ENCODE assay signal across 12 cellular contexts in the genomic region with DNA sequence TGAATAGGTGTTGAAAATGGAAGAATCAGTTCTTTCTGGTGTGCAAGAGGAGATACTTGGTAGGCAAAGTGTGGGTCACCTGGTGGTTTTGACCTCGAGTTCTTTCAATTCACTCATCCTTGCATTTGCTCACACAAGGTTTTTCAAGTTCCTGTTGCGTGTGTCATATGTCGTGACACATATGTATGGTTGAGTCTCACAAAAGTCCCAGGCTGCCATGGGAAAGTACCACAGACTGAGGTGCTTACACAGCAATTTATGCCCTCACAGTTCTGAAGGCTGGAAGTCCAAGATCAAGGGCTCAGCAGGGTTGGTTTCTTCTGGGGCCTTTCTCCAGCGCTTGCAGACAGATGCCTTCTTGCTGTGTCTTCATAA.
A peak's percentile ranks its signal among the peaks of the same experiment; 100 is the strongest.
DNase-seq lines count a peak whose midpoint lies in the region; ATAC-seq, FAIRE-seq and TF ChIP-seq lines count a peak whose summit lies in the region.
"Had no signal": no experiment of that assay in that cellular context is flagged by ENCODE, and none has a peak within 500 bp of the region (broad histone marks: within the 10 kb centered on the region; RNA-seq: fewer than 3 reads in every experiment).

No MANE protein-coding gene starts in this region.

- no peak for FAIRE-seq in HepG2 (lab: Jason Lieb, UNC)
- FAIRE-seq in GM12878 (lab: Jason Lieb, UNC) = no peak
- FAIRE-seq in H54 (lab: Jason Lieb, UNC) = no peak

- peaks cover 22% of the 10 kb centered on the region for H3K4me1 ChIP-seq in HepG2 (ENCODE audit: insufficient read depth, low read length)
- H3K4me1 ChIP-seq in right lobe of liver = no peaks in the 10 kb centered on the region
- H3K4me1 ChIP-seq in GM12878 (ENCODE audit: control insufficient read depth, insufficient read depth, low read length) = peaks cover 48% of the 10 kb centered on the region
- H3K4me1 ChIP-seq: SJSA1 had no signal

- H3K36me3 ChIP-seq in HepG2 (replicated peaks in 1 of 2; ENCODE audit: control insufficient read depth in 1 of 2, insufficient read depth in 2 of 2, low read length in 2 of 2) (no peaks in the 10 kb centered on the region), right lobe of liver (no peaks in the 10 kb centered on the region), GM12878 (ENCODE audit: control insufficient read depth in 2 of 2, insufficient read depth in 2 of 2, low read length in 1 of 2) (no peaks in the 10 kb centered on the region)
- H3K36me3 ChIP-seq: SJSA1 had no signal

- BruUV-seq in HepG2 (replicated peaks; lab: Mats Ljungman, UMichigan) (no TSS peak), GM12878 (replicated peaks; lab: Mats Ljungman, UMichigan) (no TSS peak)

- no peak overlapping the region for H3K27ac ChIP-seq in HepG2 (ENCODE audit: extremely low read length, insufficient read depth, low read length)
- H3K27ac ChIP-seq in right lobe of liver = no peak overlapping the region
- peak overlapping the region; percentile 61 for H3K27ac ChIP-seq in GM12878 (ENCODE audit: control insufficient read depth, insufficient read depth)
- H3K27ac ChIP-seq: SJSA1 had no signal

- H3K4me2 ChIP-seq in HepG2 (ENCODE audit: low read depth, low read length) (no peak overlapping the region), GM12878 (ENCODE audit: control insufficient read depth, insufficient read depth) (peak overlapping the region; percentile 11; the same call in 1 of the 2 replicates)

- H3K9me3 ChIP-seq in HepG2 (ENCODE audit: low read length) = no peaks in the 10 kb centered on the region
- no peaks in the 10 kb centered on the region for H3K9me3 ChIP-seq in right lobe of liver
- H3K9me3 ChIP-seq in GM12878 (replicated peaks; ENCODE audit: control insufficient read depth, insufficient read depth, low read length) = peaks cover 2% of the 10 kb centered on the region; the same call in 1 of the 3 replicates
- H3K9me3 ChIP-seq: SJSA1 had no signal

- TF ChIP-seq CTCF in HepG2 (CRISPR knock-in tag; IDR thresholded peaks at IDR 0.05) (no peak), right lobe of liver (IDR thresholded peaks at IDR 0.05) (no peak), GM12878 (IDR thresholded peaks at IDR 0.05 in 2 of 3, conservative IDR thresholded peaks at IDR 0.05 in 1 of 3; ENCODE audit: control insufficient read depth in 2 of 3, extremely low read depth in 1 of 3, insufficient read depth in 1 of 3, low read depth in 3 of 3, low read length in 3 of 3) (no peak)

- no peak for ATAC-seq in HepG2
- no peak for ATAC-seq in right lobe of liver
- ATAC-seq in HG03432 (IDR thresholded peaks at IDR 0.05; ENCODE audit: unreplicated experiment) = peak; percentile 18
- ATAC-seq in GM12878 = peak; percentile 32
- no peak for ATAC-seq in HG02970 (IDR thresholded peaks at IDR 0.05; ENCODE audit: low FRiP score, unreplicated experiment)
- ATAC-seq in GM19395 (IDR thresholded peaks at IDR 0.05; ENCODE audit: unreplicated experiment) = no peak

- 94% methylated on average over 4 of the region's 4 CpGs for WGBS in HepG2 (ENCODE audit: low lambda C conversion rate)
- 89% methylated on average over 3 of the region's 4 CpGs for WGBS in right lobe of liver (ENCODE audit: insufficient coverage, low coverage, low lambda C conversion rate, missing lambda C conversion rate)
- 26% methylated on average over 4 of the region's 4 CpGs for WGBS in GM12878 (ENCODE audit: insufficient coverage, insufficient replicate concordance, low lambda C conversion rate, missing lambda C conversion rate)

- TF ChIP-seq EP300 in HepG2 (IDR thresholded peaks at IDR 0.05; ENCODE audit: low read depth in 2 of 2, low read length in 2 of 2) (no peak), HepG2 (CRISPR knock-in tag; IDR thresholded peaks at IDR 0.05; ENCODE audit: borderline replicate concordance) (no peak), GM12878 (IDR thresholded peaks at IDR 0.05; ENCODE audit: borderline replicate concordance in 1 of 2, control insufficient read depth in 1 of 2, low read depth in 2 of 2, low read length in 2 of 2) (no peak)

- in situ Hi-C loops in HepG2 (cut with HindIII; ENCODE audit: extremely low pct_ligation_motif_present, low pct_unique_long_range_greater_than_20kb) = no loop called here
- in situ Hi-C loops in GM12878 (cut with MboI) = no loop called here

- H2AFZ ChIP-seq in HepG2 (ENCODE audit: low read length) (no peak overlapping the region), GM12878 (ENCODE audit: control insufficient read depth, low read depth, low read length) (no peak overlapping the region)

- no peaks in the 10 kb centered on the region for H3K27me3 ChIP-seq in HepG2 (ENCODE audit: control insufficient read depth in 1 of 2, insufficient read depth in 2 of 2, low read length in 2 of 2)
- no peaks in the 10 kb centered on the region for H3K27me3 ChIP-seq in right lobe of liver
- H3K27me3 ChIP-seq in GM12878 (replicated peaks in 1 of 2; ENCODE audit: control insufficient read depth in 2 of 2, insufficient read depth in 2 of 2, low read length in 1 of 2) = no peaks in the 10 kb centered on the region
- H3K27me3 ChIP-seq: SJSA1 had no signal

- no peak for TF ChIP-seq RAD21 in HepG2 (CRISPR knock-in tag; IDR thresholded peaks at IDR 0.05)
- no peak for TF ChIP-seq RAD21 in GM12878 (IDR thresholded peaks at IDR 0.05; ENCODE audit: insufficient read depth, low read depth, low read length)

- RAD21 ChIA-PET in GM12878 (lab: Charles Lee; ENCODE audit: unreplicated experiment) = interaction anchor here (1.4 kb wide), 1 partner anchor 10 kb away, joined by 5 read pairs; no protein-coding TSS in a partner anchor

- POLR2A ChIA-PET in HepG2 (lab: Yijun Ruan, JAX) = no interaction called here
- POLR2A ChIA-PET in GM12878 (lab: Charles Lee) = interaction anchor here (1.3 to 5.2 kb wide), 2 partner anchors 11 to 13 kb away, joined by 4 to 27 read pairs; no protein-coding TSS in a partner anchor

- DNase-seq in HepG2 (ENCODE audit: low spot score) = no peak
- DNase-seq in right lobe of liver = no peak
- DNase-seq in GM12878 (ENCODE audit: low read depth, low spot score) = no peak
- no peak for DNase-seq in NCI-H1105 treated with DMSO at 0.1 percent for 48 hours (lab: John Stamatoyannopoulos, UW)
- DNase-seq in H54 (ENCODE audit: insufficient read length, low spot score) = no peak
- DNase-seq: effector CD4-positive, alpha-beta T cell; GOT3; NCI-H2029 had no signal

- CTCF ChIA-PET in HepG2 (lab: Yijun Ruan, JAX; ENCODE audit: low intra/inter-chr PET ratio, low total read pairs) (no interaction called here), GM12878 (lab: Yijun Ruan, JAX) (interaction anchor here (0.9 to 1.5 kb wide), 3 partner anchors 10 to 53 kb away, joined by 3 to 4 read pairs (median 3); no protein-coding TSS in a partner anchor)

- H3K79me2 ChIP-seq in HepG2 (ENCODE audit: insufficient read depth, low read length) = peaks cover 5% of the 10 kb centered on the region
- peaks cover 68% of the 10 kb centered on the region for H3K79me2 ChIP-seq in GM12878 (ENCODE audit: control insufficient read depth, insufficient read depth, low read length)

- H4K20me1 ChIP-seq in HepG2 (ENCODE audit: insufficient read depth, low read length) (no peaks in the 10 kb centered on the region; the same call in 1 of the 2 replicates), GM12878 (ENCODE audit: control insufficient read depth, insufficient read depth) (no peaks in the 10 kb centered on the region)

- intact Hi-C loops in HepG2 (cut with micrococcal nuclease; ENCODE audit: unreplicated experiment) = no loop called here
- intact Hi-C loops in right lobe of liver (cut with DNase I) = no loop called here
- intact Hi-C loops in GM12878 (cut with micrococcal nuclease; ENCODE audit: unreplicated experiment) = no loop called here

- H3K4me3 ChIP-seq in HepG2 (replicated peaks in 1 of 3; ENCODE audit: insufficient read depth in 1 of 3, low read depth in 2 of 3, low read length in 3 of 3) (no peak overlapping the region), right lobe of liver (no peak overlapping the region), GM12878 (no peak overlapping the region)
- H3K4me3 ChIP-seq: SJSA1 had no signal

- TF ChIP-seq POLR2A in HepG2 (IDR thresholded peaks at IDR 0.05; ENCODE audit: insufficient read depth in 1 of 2, low read depth in 2 of 2, low read length in 2 of 2) (no peak), right lobe of liver (IDR thresholded peaks at IDR 0.05) (no peak), GM12878 (IDR thresholded peaks at IDR 0.05; ENCODE audit: low read depth, low read length) (no peak), H54 (IDR thresholded peaks at IDR 0.05; ENCODE audit: low read depth, low read length) (no peak)

- SMC1A ChIA-PET in GM12878 (lab: Charles Lee; ENCODE audit: uncharacterized antibody, unreplicated experiment) = interaction anchor here (1.0 to 5.7 kb wide), 5 partner anchors 9 to 53 kb away, joined by 3 to 93 read pairs (median 8); no protein-coding TSS in a partner anchor

- no peak overlapping the region for H3K9ac ChIP-seq in HepG2 (ENCODE audit: insufficient read depth, low read depth, low read length)
- H3K9ac ChIP-seq in GM12878 (ENCODE audit: control insufficient read depth, insufficient read depth, low read length) = no peak overlapping the region

TF ChIP-seq in HepG2, 621 proteins besides CTCF, POLR2A, EP300 and RAD21 (continues in another document):
- TF ChIP-seq HNF4A (CRISPR knock-in tag; IDR thresholded peaks at IDR 0.05) = no peak
- TF ChIP-seq MAFF (IDR thresholded peaks at IDR 0.05; ENCODE audit: low read depth, low read length) = 0 out of 2 replicates have a peak, but pooled peaks have one; percentile 9

TF ChIP-seq in GM12878, 131 proteins besides CTCF, POLR2A, EP300 and RAD21 (continues in another document):
- TF ChIP-seq ZBED1 (IDR thresholded peaks at IDR 0.05; ENCODE audit: borderline replicate concordance) (peak; percentile 99), BHLHE40 (IDR thresholded peaks at IDR 0.05; ENCODE audit: borderline replicate concordance in 1 of 2, low read depth in 2 of 2, low read length in 1 of 2) (no peak), MTA3 (IDR thresholded peaks at IDR 0.05; ENCODE audit: borderline replicate concordance, low read length) (peak; percentile 49; the same call in 1 of the 2 replicates)
- TF ChIP-seq, protein P1, sequence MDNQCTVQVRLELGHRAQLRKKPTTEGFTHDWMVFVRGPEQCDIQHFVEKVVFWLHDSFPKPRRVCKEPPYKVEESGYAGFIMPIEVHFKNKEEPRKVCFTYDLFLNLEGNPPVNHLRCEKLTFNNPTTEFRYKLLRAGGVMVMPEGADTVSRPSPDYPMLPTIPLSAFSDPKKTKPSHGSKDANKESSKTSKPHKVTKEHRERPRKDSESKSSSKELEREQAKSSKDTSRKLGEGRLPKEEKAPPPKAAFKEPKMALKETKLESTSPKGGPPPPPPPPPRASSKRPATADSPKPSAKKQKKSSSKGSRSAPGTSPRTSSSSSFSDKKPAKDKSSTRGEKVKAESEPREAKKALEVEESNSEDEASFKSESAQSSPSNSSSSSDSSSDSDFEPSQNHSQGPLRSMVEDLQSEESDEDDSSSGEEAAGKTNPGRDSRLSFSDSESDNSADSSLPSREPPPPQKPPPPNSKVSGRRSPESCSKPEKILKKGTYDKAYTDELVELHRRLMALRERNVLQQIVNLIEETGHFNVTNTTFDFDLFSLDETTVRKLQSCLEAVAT (IDR thresholded peaks at IDR 0.05) = no peak

Comparison
In these comparisons a context has a peak if more than half of its experiments do, and no peak if none do; other contexts are left out.
1. ATAC-seq: peak in HG03432 (single experiment) and GM12878 (single experiment); none in HepG2 (single experiment), right lobe of liver (0 of 4), HG02970 (single experiment) and GM19395 (single experiment).